Comparison of ENCODE assay signal across 8 cellular contexts in genomic region chr17:49763735-49764558, GRCh38. TPM values are rescaled to one million over a fixed set of nuclear protein-coding genes. Genes with fewer than 3 reads are reported as not detected.
A peak's percentile ranks its signal among the peaks of the same experiment; 100 is the strongest.
DNase-seq lines count a peak whose midpoint lies in the region; ATAC-seq and TF ChIP-seq lines count a peak whose summit lies in the region.

A gene with protein sequence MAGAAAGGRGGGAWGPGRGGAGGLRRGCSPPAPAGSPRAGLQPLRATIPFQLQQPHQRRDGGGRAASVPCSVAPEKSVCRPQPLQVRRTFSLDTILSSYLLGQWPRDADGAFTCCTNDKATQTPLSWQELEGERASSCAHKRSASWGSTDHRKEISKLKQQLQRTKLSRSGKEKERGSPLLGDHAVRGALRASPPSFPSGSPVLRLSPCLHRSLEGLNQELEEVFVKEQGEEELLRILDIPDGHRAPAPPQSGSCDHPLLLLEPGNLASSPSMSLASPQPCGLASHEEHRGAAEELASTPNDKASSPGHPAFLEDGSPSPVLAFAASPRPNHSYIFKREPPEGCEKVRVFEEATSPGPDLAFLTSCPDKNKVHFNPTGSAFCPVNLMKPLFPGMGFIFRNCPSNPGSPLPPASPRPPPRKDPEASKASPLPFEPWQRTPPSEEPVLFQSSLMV (minus strand): TSS chr17:49764131. CDS start chr17:49764087, 44 bp downstream.

- CTCF ChIA-PET in activated B cell treated with CpG ODN at 0.5 μM for 24 hours (lab: Charles Lee): interaction anchor here (0.6 to 3.1 kb wide), 6 partner anchors 11 to 68 kb away, joined by 3 to 22 read pairs (median 4); partner anchors contain the start of gene SLC35B1

- intact Hi-C loops in activated B cell treated with CpG ODN at 0.5 μM for 24 hours (cut with micrococcal nuclease): loop anchor here (1.0 to 10.0 kb wide), 7 partner anchors 17 to 381 kb away; partner anchors contain the start of gene KAT7

- no peaks in the 10 kb centered on the region for H3K27me3 Mint-ChIP-seq in activated B cell treated with CpG ODN at 0.5 μM for 24 hours

- POLR2A ChIA-PET in activated B cell treated with CpG ODN at 0.5 μM for 24 hours (lab: Charles Lee): interaction anchor here (0.5 to 9.0 kb wide), 21 partner anchors 10 to 383 kb away, joined by 3 to 129 read pairs (median 6); partner anchors contain the start of genes ITGA3, KAT7 and SLC35B1

- DNase-seq in AG09319 (ENCODE audit: extremely low read depth, low read depth) (peak; percentile 81), NCI-H345 treated with DMSO at 0.1 percent for 48 hours (lab: John Stamatoyannopoulos, UW; ENCODE audit: unreplicated experiment) (peak; percentile 98), activated B cell treated with CpG ODN at 0.5 μM for 24 hours (peak; percentile 83), iris pigment epithelial cell (ENCODE audit: low read depth) (peak; percentile 100)
- DNase-seq in central memory CD4-positive, alpha-beta T cell: peak; percentile 99
- peak; percentile 91 to 93 for DNase-seq in stimulated activated CD4-positive, alpha-beta T cell treated with anti-CD3 and anti-CD28 coated beads, Interleukin-12 subunit alpha, Interleukin-12 subunit beta, amount 100 ng/mL, for 24 hours (ENCODE audit: low read depth in 2 of 2)

- peak within 1 kb of the TSS; percentile 94 for H3K4me3 Mint-ChIP-seq in activated B cell treated with CpG ODN at 0.5 μM for 24 hours

- peaks cover 21% of the 10 kb centered on the region for H3K36me3 Mint-ChIP-seq in activated B cell treated with CpG ODN at 0.5 μM for 24 hours (ENCODE audit: low read depth)

- no peaks in the 10 kb centered on the region for H3K9me3 Mint-ChIP-seq in activated B cell treated with CpG ODN at 0.5 μM for 24 hours

- peaks cover 57% of the 10 kb centered on the region for H3K4me1 Mint-ChIP-seq in activated B cell treated with CpG ODN at 0.5 μM for 24 hours

- peak; percentile 95 for ATAC-seq in GM19025 (IDR thresholded peaks at IDR 0.05; ENCODE audit: low read depth, unreplicated experiment)
- peak; percentile 95 for ATAC-seq in HG03280 (IDR thresholded peaks at IDR 0.05; ENCODE audit: unreplicated experiment)
- ATAC-seq in activated B cell treated with CpG ODN at 0.5 μM for 24 hours (ENCODE audit: low read depth): peak; percentile 92

- TF ChIP-seq CTCF in AG09319 (IDR thresholded peaks at IDR 0.05; ENCODE audit: low read depth, low read length) (no peak), activated B cell treated with CpG ODN at 0.5 μM for 24 hours (IDR thresholded peaks at IDR 0.05) (no peak)

- peak within 1 kb of the TSS; percentile 79 for H3K27ac Mint-ChIP-seq in activated B cell treated with CpG ODN at 0.5 μM for 24 hours

RNA-seq across cellular contexts. Expression of the gene that starts here (rescaled TPM):
- total RNA-seq in activated B cell treated with CpG ODN at 0.5 μM for 24 hours: 27.7 and 30.0 TPM in 2 replicates

Comparison
In these comparisons a context has a peak if more than half of its experiments do, and no peak if none do; other contexts are left out.
1. Peak in every context shown above with its lines: DNase-seq and ATAC-seq.